ENCODE assay signal across 1 cellular context in the genomic region with DNA sequence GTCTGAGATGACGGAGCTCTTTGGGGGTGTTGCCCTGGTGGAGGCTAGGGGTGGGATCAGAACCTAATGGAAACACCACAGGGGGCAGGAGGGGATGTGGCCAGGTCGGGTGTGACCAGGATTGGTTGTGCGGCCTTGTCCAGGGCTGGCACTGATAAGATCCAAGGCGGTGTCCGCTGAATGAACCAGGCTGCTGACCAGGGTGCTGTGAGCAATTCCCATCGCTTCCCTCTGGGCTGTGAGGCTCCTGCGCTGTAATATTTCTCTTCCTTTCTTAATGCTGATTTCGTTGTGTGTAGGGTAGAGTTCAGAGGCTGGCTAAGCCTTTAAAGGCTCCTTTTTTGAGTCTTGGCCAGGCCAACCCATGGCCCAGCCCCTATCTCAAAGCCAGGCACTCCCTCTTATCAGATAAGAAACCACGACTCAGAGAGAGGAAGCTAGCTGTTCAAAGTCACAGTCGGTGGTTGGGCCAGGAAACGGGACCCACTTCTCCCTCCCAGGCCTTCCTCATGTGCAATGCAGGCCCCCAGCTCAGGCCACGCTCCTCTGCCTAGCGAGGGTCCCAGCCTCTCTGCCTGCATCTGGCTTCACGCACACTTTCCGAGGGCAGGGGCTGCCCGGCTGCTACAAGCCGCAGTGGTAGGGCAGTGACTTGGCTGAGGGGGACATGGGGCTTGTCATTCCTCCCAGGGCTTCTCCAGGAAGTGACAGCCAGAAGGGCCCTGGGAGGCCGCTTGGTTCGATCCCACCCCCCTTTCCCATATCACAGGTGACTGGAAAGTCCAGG.
TF ChIP-seq lines count a peak whose summit lies in the region.

No MANE protein-coding gene starts in this region.

TF ChIP-seq in HCT116, 20 proteins besides CTCF, POLR2A, EP300 and RAD21 (continued from another document):
- TF ChIP-seq SIN3A (IDR thresholded peaks at IDR 0.05; ENCODE audit: low read depth) (no peak), TCF7L2 (IDR thresholded peaks at IDR 0.05; ENCODE audit: borderline replicate concordance, extremely low read depth, insufficient read depth, insufficient read length) (no peak), ZFX (IDR thresholded peaks at IDR 0.05) (no peak), CEBPB (IDR thresholded peaks at IDR 0.05; ENCODE audit: low read depth) (no peak), CBX3 (IDR thresholded peaks at IDR 0.05; ENCODE audit: low read depth) (no peak), SP1 (IDR thresholded peaks at IDR 0.05; ENCODE audit: low read depth) (no peak), EZH2phosphoT487 (IDR thresholded peaks at IDR 0.05; ENCODE audit: borderline replicate concordance) (no peak), EZH2 (IDR thresholded peaks at IDR 0.05) (no peak), ELF1 (IDR thresholded peaks at IDR 0.05; ENCODE audit: borderline replicate concordance, low read depth) (no peak)
- TF ChIP-seq, protein P1, sequence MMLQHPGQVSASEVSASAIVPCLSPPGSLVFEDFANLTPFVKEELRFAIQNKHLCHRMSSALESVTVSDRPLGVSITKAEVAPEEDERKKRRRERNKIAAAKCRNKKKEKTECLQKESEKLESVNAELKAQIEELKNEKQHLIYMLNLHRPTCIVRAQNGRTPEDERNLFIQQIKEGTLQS (IDR thresholded peaks at IDR 0.05) = no peak
